Comparison of ENCODE assay signal across 1 cellular context in genomic region chr1:21836729-21837128, GRCh38.
TF ChIP-seq lines count a peak whose summit lies in the region.

No MANE protein-coding gene starts in this region.

TF ChIP-seq in K562, 482 proteins besides CTCF, POLR2A, EP300 and RAD21:
- no peak for TF ChIP-seq CCAR2 (IDR thresholded peaks at IDR 0.05; ENCODE audit: low read depth, low read length)
- peak; percentile 27; the same call in 1 of the 2 replicates for TF ChIP-seq POLR2G (IDR thresholded peaks at IDR 0.05; ENCODE audit: low read depth, low read length)
